Comparison of ENCODE assay signal across 29 cellular contexts in genomic region chr7:124603066-124603465, GRCh38.
A peak's percentile ranks its signal among the peaks of the same experiment; 100 is the strongest.
DNase-seq lines count a peak whose midpoint lies in the region; ATAC-seq, FAIRE-seq and TF ChIP-seq lines count a peak whose summit lies in the region.
"Had no signal": no experiment of that assay in that cellular context is flagged by ENCODE, and none has a peak within 500 bp of the region (broad histone marks: within the 10 kb centered on the region; RNA-seq: fewer than 3 reads in every experiment).

No MANE protein-coding gene starts in this region.

- H3K27me3 ChIP-seq in keratinocyte (ENCODE audit: control insufficient read depth, extremely low read depth, insufficient read depth, low read length): no peaks in the 10 kb centered on the region
- H3K27me3 ChIP-seq: adrenal gland, esophagus squamous epithelium, SJCRH30, stomach, tibial artery had no signal

- peak; percentile 50 for DNase-seq in EH (ENCODE audit: low read depth)
- peak; percentile 42 for DNase-seq in HT1080 (ENCODE audit: low read depth)
- DNase-seq in keratinocyte (ENCODE audit: low read depth, low spot score): peak; percentile 33
- DNase-seq in NCI-H748 treated with DMSO at 0.1 percent for 48 hours (lab: John Stamatoyannopoulos, UW): no peak
- no peak for DNase-seq in pons (ENCODE audit: low spot score)
- DNase-seq: activated CD4-positive, alpha-beta T cell treated with anti-CD3 and anti-CD28 coated beads for 48 hours; activated naive CD4-positive, alpha-beta T cell treated with Interleukin-2 at 50 U/mL for 16 hours; activated T-cell treated with anti-CD3 and anti-CD28 coated beads, Interleukin-2, amount 50 U/mL, for 4 hours; adrenal gland; AML-193; CD4-positive, alpha-beta memory T cell; DMS153; effector CD8-positive, alpha-beta T cell; esophagus squamous epithelium; glutamatergic neuron; left cardiac atrium; NCI-H1105; NCI-H2029; SJCRH30; stimulated activated CD4-positive, alpha-beta T cell treated with anti-CD3 and anti-CD28 coated beads, Interleukin-15, amount 100 ng/mL, for 24 hours; stomach; T-helper 17 cell; tibial artery had no signal

- no peaks in the 10 kb centered on the region for H3K4me1 ChIP-seq in keratinocyte (ENCODE audit: control insufficient read depth, extremely low read depth, insufficient read depth, low read length)
- H3K4me1 ChIP-seq: adrenal gland, esophagus squamous epithelium, prostate gland, SJCRH30, stomach, tibial artery had no signal

- H3K9ac ChIP-seq in keratinocyte (ENCODE audit: control insufficient read depth, extremely low read depth, insufficient read depth, low read length): no peak overlapping the region

- no peaks in the 10 kb centered on the region for H3K9me3 ChIP-seq in keratinocyte (ENCODE audit: control insufficient read depth, low read depth, low read length)
- H3K9me3 ChIP-seq: adrenal gland, esophagus squamous epithelium, prostate gland, SJCRH30, stomach, tibial artery had no signal

- H2AFZ ChIP-seq in keratinocyte (ENCODE audit: control insufficient read depth, low read length): no peak overlapping the region

- H3K9me1 ChIP-seq in keratinocyte (ENCODE audit: control insufficient read depth, extremely low read depth, insufficient read depth, low read length): no peaks in the 10 kb centered on the region

- dilution Hi-C loops in keratinocyte (cut with MboI; ENCODE audit: extremely low pct_ligation_motif_present, low sequenced_read_pairs): no loop called here

- no peaks in the 10 kb centered on the region for H3K36me3 ChIP-seq in keratinocyte (ENCODE audit: control insufficient read depth in 2 of 2, extremely low read depth in 1 of 2, insufficient read depth in 2 of 2, low read length in 2 of 2)
- H3K36me3 ChIP-seq: adrenal gland, esophagus squamous epithelium, prostate gland, SJCRH30, stomach, tibial artery had no signal

- TF ChIP-seq CTCF in keratinocyte (optimal IDR thresholded peaks at IDR 0.05 in 1 of 3, IDR thresholded peaks at IDR 0.05 in 1 of 3, conservative IDR thresholded peaks at IDR 0.05 in 1 of 3; ENCODE audit: extremely low read depth in 1 of 3, insufficient read depth in 2 of 3, low read length in 3 of 3): no peak

- H3K4me2 ChIP-seq in keratinocyte (ENCODE audit: control insufficient read depth, extremely low read depth, insufficient read depth, low read depth, low read length): no peak overlapping the region

- H3K4me3 ChIP-seq in keratinocyte (ENCODE audit: control insufficient read depth in 2 of 3, extremely low read depth in 1 of 3, insufficient read depth in 2 of 3, low read depth in 1 of 3, low read length in 3 of 3): no peak overlapping the region
- H3K4me3 ChIP-seq: adrenal gland, esophagus squamous epithelium, GM12878, prostate gland, SJCRH30, stomach, tibial artery had no signal

- no peaks in the 10 kb centered on the region for H4K20me1 ChIP-seq in keratinocyte (ENCODE audit: control insufficient read depth, extremely low read depth, insufficient read depth, low read length)

- no peak for ATAC-seq in SK-N-SH treated with all-trans-retinoic acid at 6 μM for 48 hours
- ATAC-seq in HG03045 (IDR thresholded peaks at IDR 0.05; ENCODE audit: unreplicated experiment): no peak
- ATAC-seq: activated T-cell treated with anti-CD3 and anti-CD28 coated beads, Interleukin-2, amount 50 U/mL, for 4 hours; GM12878; HepG2; left cardiac atrium; Panc1; T-helper 17 cell had no signal

- no peak overlapping the region for H3K27ac ChIP-seq in keratinocyte (ENCODE audit: control insufficient read depth, insufficient read depth, low read length)
- H3K27ac ChIP-seq: adrenal gland, esophagus squamous epithelium, prostate gland, SJCRH30, stomach, tibial artery had no signal

- peak; percentile 36 for FAIRE-seq in keratinocyte (lab: Jason Lieb, UNC)
- FAIRE-seq: GM12878, HepG2 had no signal

- H3K79me2 ChIP-seq in keratinocyte (ENCODE audit: control insufficient read depth, insufficient read depth, low read length): no peaks in the 10 kb centered on the region

TF ChIP-seq in SK-N-SH treated with all-trans-retinoic acid at 6 μM for 48 hours, 23 proteins besides CTCF, POLR2A, EP300 and RAD21:
- TF ChIP-seq ISL1 (CRISPR knock-in tag; IDR thresholded peaks at IDR 0.05) (peak; percentile 68), TOX (CRISPR knock-in tag; IDR thresholded peaks at IDR 0.05; ENCODE audit: borderline replicate concordance) (no peak)

Comparison
In these comparisons a context has a peak if more than half of its experiments do, and no peak if none do; other contexts are left out.
1. DNase-seq: peak in EH (single experiment), HT1080 (single experiment) and keratinocyte (single experiment); none in NCI-H748 treated with DMSO at 0.1 percent for 48 hours (single experiment) and pons (single experiment).